In genomic region chr16:10622036-10622921, GRCh38 we compare ENCODE assay signal across 2 cellular contexts.
A peak's percentile ranks its signal among the peaks of the same experiment; 100 is the strongest.
TF ChIP-seq lines count a peak whose summit lies in the region.

No MANE protein-coding gene starts in this region.

TF ChIP-seq in IMR-90, 13 proteins besides CTCF, POLR2A, EP300 and RAD21:
- TF ChIP-seq MAZ (IDR thresholded peaks at IDR 0.05; ENCODE audit: borderline replicate concordance, low read depth, low read length) (no peak), USF2 (IDR thresholded peaks at IDR 0.05; ENCODE audit: low read depth, low read length) (no peak), RCOR1 (IDR thresholded peaks at IDR 0.05; ENCODE audit: insufficient replicate concordance, low read length) (no peak), MXI1 (IDR thresholded peaks at IDR 0.05; ENCODE audit: borderline replicate concordance, low read depth, low read length) (no peak), FOS (IDR thresholded peaks at IDR 0.05; ENCODE audit: low read depth, low read length) (no peak), BHLHE40 (IDR thresholded peaks at IDR 0.05; ENCODE audit: low read depth, low read length) (no peak), CEBPB (IDR thresholded peaks at IDR 0.05; ENCODE audit: low read depth, low read length) (no peak), RFX5 (IDR thresholded peaks at IDR 0.05; ENCODE audit: low read depth, low read length) (no peak), MAFK (IDR thresholded peaks at IDR 0.05; ENCODE audit: low read depth, low read length) (no peak), CHD1 (IDR thresholded peaks at IDR 0.05; ENCODE audit: low read depth, low read length) (no peak), ELK1 (IDR thresholded peaks at IDR 0.05; ENCODE audit: borderline replicate concordance, low read depth, low read length) (no peak), NFE2L2 (IDR thresholded peaks at IDR 0.05; ENCODE audit: low read depth, low read length) (no peak), SMC3 (IDR thresholded peaks at IDR 0.05; ENCODE audit: low read depth, low read length) (no peak)

TF ChIP-seq in K562, 482 proteins besides CTCF, POLR2A, EP300 and RAD21:
- TF ChIP-seq HDAC1 (IDR thresholded peaks at IDR 0.05) (0 out of 4 replicates have a peak, but pooled peaks of 1 of the 2 experiments have one; percentile 19), GATAD2B (IDR thresholded peaks at IDR 0.05; ENCODE audit: borderline replicate concordance) (peak; percentile 32; the same call in 1 of the 2 replicates), CREM (IDR thresholded peaks at IDR 0.05; ENCODE audit: low read depth) (no peak), CBFA2T2 (conservative IDR thresholded peaks at IDR 0.05) (peak; percentile 83), ZBTB7A (IDR thresholded peaks at IDR 0.05; ENCODE audit: borderline replicate concordance, control insufficient read depth, low read depth, low read length) (peak; percentile 61; the same call in 1 of the 2 replicates), KLF16 (IDR thresholded peaks at IDR 0.05) (peak; percentile 27; the same call in 1 of the 2 replicates), RCOR1 (IDR thresholded peaks at IDR 0.05; ENCODE audit: borderline replicate concordance in 1 of 2, low read depth in 2 of 2, low read length in 2 of 2) (peak in 1 of 2 experiments; percentile 61; a peak in 1 of 4 replicates), ARID1B (IDR thresholded peaks at IDR 0.05) (peak; percentile 84), TRIM24 (IDR thresholded peaks at IDR 0.05) (0 out of 4 replicates have a peak, but pooled peaks of 1 of the 2 experiments have one; percentile 9), SREBF1 (IDR thresholded peaks at IDR 0.05; ENCODE audit: borderline replicate concordance, low read depth, low read length) (no peak), TAL1 (IDR thresholded peaks at IDR 0.05) (peak; percentile 67; the same call in 1 of the 2 replicates), SMARCA4 (IDR thresholded peaks at IDR 0.05) (peak; percentile 69), CCNT2 (IDR thresholded peaks at IDR 0.05; ENCODE audit: borderline replicate concordance, extremely low read depth, insufficient read length, low read depth, low read length) (peak; percentile 50), E2F6 (IDR thresholded peaks at IDR 0.05; ENCODE audit: borderline replicate concordance in 1 of 2, extremely low read depth in 1 of 2, insufficient read depth in 1 of 2, insufficient read length in 1 of 2, low read depth in 1 of 2, low read length in 1 of 2, poor library complexity in 1 of 2, severe bottlenecking in 1 of 2) (no peak), GATA2 (CRISPR knock-in tag; IDR thresholded peaks at IDR 0.05) (0 out of 2 replicates have a peak, but pooled peaks have one; percentile 11), CREBBP (IDR thresholded peaks at IDR 0.05; ENCODE audit: low read depth, low read length) (no peak), NCOR1 (IDR thresholded peaks at IDR 0.05) (peak; percentile 66; the same call in 1 of the 2 replicates), SOX6 (IDR thresholded peaks at IDR 0.05) (0 out of 2 replicates have a peak, but pooled peaks have one; percentile 32), SMARCE1 (IDR thresholded peaks at IDR 0.05) (peak; percentile 66), TCF3 (CRISPR knock-in tag; IDR thresholded peaks at IDR 0.05) (peak; percentile 57), NFIC (IDR thresholded peaks at IDR 0.05) (peak; percentile 44; the same call in 1 of the 2 replicates), DPF2 (IDR thresholded peaks at IDR 0.05) (peak; percentile 73), MYNN (IDR thresholded peaks at IDR 0.05) (peak; percentile 29; the same call in 1 of the 2 replicates), MYNN (CRISPR knock-in tag; IDR thresholded peaks at IDR 0.05) (no peak), ZFP36 (IDR thresholded peaks at IDR 0.05; ENCODE audit: low read depth, low read length, partially characterized antibody) (peak; percentile 22), ZNF134 (CRISPR knock-in tag; conservative IDR thresholded peaks at IDR 0.05) (peak; percentile 52; the same call in 1 of the 2 replicates), TEAD4 (IDR thresholded peaks at IDR 0.05; ENCODE audit: low read length) (peak; percentile 73), TEAD4 (CRISPR knock-in tag; IDR thresholded peaks at IDR 0.05; ENCODE audit: borderline replicate concordance) (no peak), USF2 (CRISPR knock-in tag; IDR thresholded peaks at IDR 0.05) (0 out of 2 replicates have a peak, but pooled peaks have one; percentile 11), FOXM1 (IDR thresholded peaks at IDR 0.05; ENCODE audit: low read depth) (peak; percentile 52; the same call in 1 of the 2 replicates), FOXM1 (CRISPR knock-in tag; IDR thresholded peaks at IDR 0.05; ENCODE audit: low read depth) (no peak), CTBP1 (IDR thresholded peaks at IDR 0.05; ENCODE audit: borderline replicate concordance) (peak; percentile 55; the same call in 1 of the 2 replicates), SAFB (IDR thresholded peaks at IDR 0.05; ENCODE audit: borderline replicate concordance, low read depth, low read length) (no peak), TCF7L2 (IDR thresholded peaks at IDR 0.05; ENCODE audit: low read depth, low read length) (no peak), ZNF263 (CRISPR knock-in tag; IDR thresholded peaks at IDR 0.05; ENCODE audit: borderline replicate concordance) (no peak), GATAD2A (IDR thresholded peaks at IDR 0.05) (peak; percentile 71; the same call in 1 of the 2 replicates), CBFA2T3 (IDR thresholded peaks at IDR 0.05) (peak; percentile 89), HDAC3 (IDR thresholded peaks at IDR 0.05; ENCODE audit: borderline replicate concordance, partially characterized antibody) (no peak), TFAP4 (CRISPR knock-in tag; IDR thresholded peaks at IDR 0.05; ENCODE audit: borderline replicate concordance) (peak; percentile 43; the same call in 1 of the 2 replicates), PTRF (tag; IDR thresholded peaks at IDR 0.05) (no peak)
TF ChIP-seq in K562: peak in this region for 28.
